Comparison of ENCODE assay signal across 4 cellular contexts in genomic region chr12:21155517-21156351, GRCh38.
TF ChIP-seq lines count a peak whose summit lies in the region.

No MANE protein-coding gene starts in this region.

TF ChIP-seq in A549, 52 proteins besides CTCF, POLR2A, EP300 and RAD21 (continues in another document):
- TF ChIP-seq, protein P1, sequence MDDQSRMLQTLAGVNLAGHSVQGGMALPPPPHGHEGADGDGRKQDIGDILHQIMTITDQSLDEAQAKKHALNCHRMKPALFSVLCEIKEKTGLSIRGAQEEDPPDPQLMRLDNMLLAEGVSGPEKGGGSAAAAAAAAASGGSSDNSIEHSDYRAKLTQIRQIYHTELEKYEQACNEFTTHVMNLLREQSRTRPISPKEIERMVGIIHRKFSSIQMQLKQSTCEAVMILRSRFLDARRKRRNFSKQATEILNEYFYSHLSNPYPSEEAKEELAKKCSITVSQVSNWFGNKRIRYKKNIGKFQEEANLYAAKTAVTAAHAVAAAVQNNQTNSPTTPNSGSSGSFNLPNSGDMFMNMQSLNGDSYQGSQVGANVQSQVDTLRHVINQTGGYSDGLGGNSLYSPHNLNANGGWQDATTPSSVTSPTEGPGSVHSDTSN (IDR thresholded peaks at IDR 0.05): no peak
- no peak for TF ChIP-seq RARB (CRISPR knock-in tag; IDR thresholded peaks at IDR 0.05)
- no peak for TF ChIP-seq JUNB (IDR thresholded peaks at IDR 0.05)
- TF ChIP-seq EHF (CRISPR knock-in tag; IDR thresholded peaks at IDR 0.05): no peak
- TF ChIP-seq JUN (IDR thresholded peaks at IDR 0.05): no peak
- TF ChIP-seq ATOH8 (CRISPR knock-in tag; IDR thresholded peaks at IDR 0.05; ENCODE audit: low read depth): no peak
- TF ChIP-seq SMC3 (IDR thresholded peaks at IDR 0.05): no peak
- TF ChIP-seq GATA3 (IDR thresholded peaks at IDR 0.05; ENCODE audit: borderline replicate concordance): no peak
- TF ChIP-seq PHF8 (IDR thresholded peaks at IDR 0.05; ENCODE audit: borderline replicate concordance, low read depth): no peak
- no peak for TF ChIP-seq RFX5 (IDR thresholded peaks at IDR 0.05)
- no peak for TF ChIP-seq BHLHE40 (IDR thresholded peaks at IDR 0.05; ENCODE audit: low read depth, low read length)
- no peak for TF ChIP-seq ZFP36 (IDR thresholded peaks at IDR 0.05; ENCODE audit: borderline replicate concordance, partially characterized antibody)

TF ChIP-seq in HCT116, 20 proteins besides CTCF, POLR2A, EP300 and RAD21 (continues in another document):
- TF ChIP-seq, protein P2, sequence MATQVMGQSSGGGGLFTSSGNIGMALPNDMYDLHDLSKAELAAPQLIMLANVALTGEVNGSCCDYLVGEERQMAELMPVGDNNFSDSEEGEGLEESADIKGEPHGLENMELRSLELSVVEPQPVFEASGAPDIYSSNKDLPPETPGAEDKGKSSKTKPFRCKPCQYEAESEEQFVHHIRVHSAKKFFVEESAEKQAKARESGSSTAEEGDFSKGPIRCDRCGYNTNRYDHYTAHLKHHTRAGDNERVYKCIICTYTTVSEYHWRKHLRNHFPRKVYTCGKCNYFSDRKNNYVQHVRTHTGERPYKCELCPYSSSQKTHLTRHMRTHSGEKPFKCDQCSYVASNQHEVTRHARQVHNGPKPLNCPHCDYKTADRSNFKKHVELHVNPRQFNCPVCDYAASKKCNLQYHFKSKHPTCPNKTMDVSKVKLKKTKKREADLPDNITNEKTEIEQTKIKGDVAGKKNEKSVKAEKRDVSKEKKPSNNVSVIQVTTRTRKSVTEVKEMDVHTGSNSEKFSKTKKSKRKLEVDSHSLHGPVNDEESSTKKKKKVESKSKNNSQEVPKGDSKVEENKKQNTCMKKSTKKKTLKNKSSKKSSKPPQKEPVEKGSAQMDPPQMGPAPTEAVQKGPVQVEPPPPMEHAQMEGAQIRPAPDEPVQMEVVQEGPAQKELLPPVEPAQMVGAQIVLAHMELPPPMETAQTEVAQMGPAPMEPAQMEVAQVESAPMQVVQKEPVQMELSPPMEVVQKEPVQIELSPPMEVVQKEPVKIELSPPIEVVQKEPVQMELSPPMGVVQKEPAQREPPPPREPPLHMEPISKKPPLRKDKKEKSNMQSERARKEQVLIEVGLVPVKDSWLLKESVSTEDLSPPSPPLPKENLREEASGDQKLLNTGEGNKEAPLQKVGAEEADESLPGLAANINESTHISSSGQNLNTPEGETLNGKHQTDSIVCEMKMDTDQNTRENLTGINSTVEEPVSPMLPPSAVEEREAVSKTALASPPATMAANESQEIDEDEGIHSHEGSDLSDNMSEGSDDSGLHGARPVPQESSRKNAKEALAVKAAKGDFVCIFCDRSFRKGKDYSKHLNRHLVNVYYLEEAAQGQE (IDR thresholded peaks at IDR 0.05; ENCODE audit: low read depth): no peak
- TF ChIP-seq TCF7L2 (IDR thresholded peaks at IDR 0.05; ENCODE audit: borderline replicate concordance, extremely low read depth, insufficient read depth, insufficient read length): no peak
- no peak for TF ChIP-seq EZH2 (IDR thresholded peaks at IDR 0.05)
- no peak for TF ChIP-seq MAX (IDR thresholded peaks at IDR 0.05)
- no peak for TF ChIP-seq ZBTB33 (IDR thresholded peaks at IDR 0.05; ENCODE audit: extremely low read depth, insufficient replicate concordance, low read length)
- TF ChIP-seq YY1 (IDR thresholded peaks at IDR 0.05; ENCODE audit: extremely low read depth, insufficient replicate concordance, low read depth, low read length): no peak
- TF ChIP-seq, protein P3, sequence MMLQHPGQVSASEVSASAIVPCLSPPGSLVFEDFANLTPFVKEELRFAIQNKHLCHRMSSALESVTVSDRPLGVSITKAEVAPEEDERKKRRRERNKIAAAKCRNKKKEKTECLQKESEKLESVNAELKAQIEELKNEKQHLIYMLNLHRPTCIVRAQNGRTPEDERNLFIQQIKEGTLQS (IDR thresholded peaks at IDR 0.05): no peak
- no peak for TF ChIP-seq ZFX (IDR thresholded peaks at IDR 0.05)
- TF ChIP-seq EZH2phosphoT487 (IDR thresholded peaks at IDR 0.05; ENCODE audit: borderline replicate concordance): no peak
- TF ChIP-seq EGR1 (IDR thresholded peaks at IDR 0.05; ENCODE audit: low read depth): no peak
- TF ChIP-seq POLR2AphosphoS5 (IDR thresholded peaks at IDR 0.05; ENCODE audit: low read depth, low read length): no peak

TF ChIP-seq in H1, 55 proteins besides CTCF, POLR2A, EP300 and RAD21:
- TF ChIP-seq SUZ12 (IDR thresholded peaks at IDR 0.05; ENCODE audit: low read length): no peak
- no peak for TF ChIP-seq TCF12 (IDR thresholded peaks at IDR 0.05; ENCODE audit: low read depth, low read length)
- TF ChIP-seq RXRA (IDR thresholded peaks at IDR 0.05; ENCODE audit: insufficient read depth, low read depth, low read length): no peak
- TF ChIP-seq RFX5 (IDR thresholded peaks at IDR 0.05; ENCODE audit: borderline replicate concordance, low read depth, low read length): no peak
- no peak for TF ChIP-seq HDAC6 (IDR thresholded peaks at IDR 0.05; ENCODE audit: low read depth, low read length)
- no peak for TF ChIP-seq MAFK (IDR thresholded peaks at IDR 0.05; ENCODE audit: low read depth, low read length)
- TF ChIP-seq CREB1 (IDR thresholded peaks at IDR 0.05): no peak
- no peak for TF ChIP-seq CTBP2 (IDR thresholded peaks at IDR 0.05; ENCODE audit: borderline replicate concordance, insufficient read depth, insufficient read length, low read length)

TF ChIP-seq in liver, 16 proteins besides CTCF, POLR2A, EP300 and RAD21:
- TF ChIP-seq, protein P3 (IDR thresholded peaks at IDR 0.05): no peak
- peak; percentile 42 for TF ChIP-seq FOXA1 (IDR thresholded peaks at IDR 0.05)
- TF ChIP-seq RXRA (IDR thresholded peaks at IDR 0.05): peak in 1 of 2 donors; percentile 10
- TF ChIP-seq HNF4G (IDR thresholded peaks at IDR 0.05): peak; percentile 33
- TF ChIP-seq FOXA2 (IDR thresholded peaks at IDR 0.05): peak; percentile 53
- no peak for TF ChIP-seq NR2F2 (IDR thresholded peaks at IDR 0.05)
- peak in 1 of 2 donors; percentile 54 for TF ChIP-seq JUND (IDR thresholded peaks at IDR 0.05)
- no peak for TF ChIP-seq MAX (IDR thresholded peaks at IDR 0.05)
- TF ChIP-seq YY1 (IDR thresholded peaks at IDR 0.05): peak; percentile 50
- TF ChIP-seq TAF1 (conservative IDR thresholded peaks at IDR 0.05): no peak
- TF ChIP-seq HNF4A (conservative IDR thresholded peaks at IDR 0.05): peak; percentile 85 to 86
- no peak for TF ChIP-seq GABPA (IDR thresholded peaks at IDR 0.05 in 1 of 2, conservative IDR thresholded peaks at IDR 0.05 in 1 of 2)
- peak; percentile 38 for TF ChIP-seq SP1 (IDR thresholded peaks at IDR 0.05)
- TF ChIP-seq, protein P2 (IDR thresholded peaks at IDR 0.05): peak; percentile 35
